ENCODE assay signal across 9 cellular contexts in genomic region chr13:42883771-42884170, GRCh38.
DNase-seq lines count a peak whose midpoint lies in the region; ATAC-seq, FAIRE-seq and TF ChIP-seq lines count a peak whose summit lies in the region.
"Had no signal": no experiment of that assay in that cellular context is flagged by ENCODE, and none has a peak within 500 bp of the region (broad histone marks: within the 10 kb centered on the region; RNA-seq: fewer than 3 reads in every experiment).

No MANE protein-coding gene starts in this region.

- H3K27ac Mint-ChIP-seq in natural killer cell = peak overlapping the region in 1 of 2 donors; percentile 17

- CTCF ChIA-PET in HepG2 (lab: Yijun Ruan, JAX; ENCODE audit: low intra/inter-chr PET ratio, low total read pairs) = no interaction called here

- intact Hi-C loops in natural killer cell (cut with micrococcal nuclease) = no loop called here
- intact Hi-C loops in HepG2 (cut with micrococcal nuclease; ENCODE audit: unreplicated experiment) = no loop called here

- H3K4me3 Mint-ChIP-seq in natural killer cell = no peak overlapping the region

- no peaks in the 10 kb centered on the region for H3K36me3 ChIP-seq in HepG2 (replicated peaks in 1 of 2; ENCODE audit: control insufficient read depth in 1 of 2, insufficient read depth in 2 of 2, low read length in 2 of 2)

- H2AFZ ChIP-seq in HepG2 (ENCODE audit: low read length) = no peak overlapping the region

- H3K4me2 ChIP-seq in HepG2 (ENCODE audit: low read depth, low read length) = no peak overlapping the region

- peak; percentile 79 for DNase-seq in DMS153 (lab: John Stamatoyannopoulos, UW)
- DNase-seq in M059J (ENCODE audit: low read depth) = peak; percentile 80
- DNase-seq in kidney glomerular epithelial cell (lab: John Stamatoyannopoulos, UW) = peak; percentile 2
- DNase-seq in SW 1271 (lab: John Stamatoyannopoulos, UW) = no peak
- DNase-seq in H54 (ENCODE audit: insufficient read length, low spot score) = no peak
- DNase-seq in natural killer cell = no peak
- DNase-seq in HepG2 (ENCODE audit: low spot score) = no peak
- DNase-seq: T-helper 9 cell had no signal

- no peak for FAIRE-seq in H54 (lab: Jason Lieb, UNC)
- no peak for FAIRE-seq in HepG2 (lab: Jason Lieb, UNC)

- TF ChIP-seq EP300 in HepG2 (IDR thresholded peaks at IDR 0.05; ENCODE audit: low read depth in 2 of 2, low read length in 2 of 2) (no peak), HepG2 (CRISPR knock-in tag; IDR thresholded peaks at IDR 0.05; ENCODE audit: borderline replicate concordance) (no peak)

- POLR2A ChIA-PET in HepG2 (lab: Yijun Ruan, JAX) = no interaction called here

- H3K79me2 ChIP-seq in HepG2 (ENCODE audit: insufficient read depth, low read length) = no peaks in the 10 kb centered on the region

- no peaks in the 10 kb centered on the region for H3K9me3 Mint-ChIP-seq in natural killer cell

- no peak for TF ChIP-seq RAD21 in HepG2 (CRISPR knock-in tag; IDR thresholded peaks at IDR 0.05)

- H3K9ac ChIP-seq in HepG2 (ENCODE audit: insufficient read depth, low read depth, low read length) = no peak overlapping the region

- H3K9me3 ChIP-seq in HepG2 (ENCODE audit: low read length) = no peaks in the 10 kb centered on the region

- TF ChIP-seq POLR2A in H54 (IDR thresholded peaks at IDR 0.05; ENCODE audit: low read depth, low read length) (no peak), HepG2 (IDR thresholded peaks at IDR 0.05; ENCODE audit: insufficient read depth in 1 of 2, low read depth in 2 of 2, low read length in 2 of 2) (no peak)

- no peaks in the 10 kb centered on the region for H3K27me3 ChIP-seq in HepG2 (ENCODE audit: control insufficient read depth in 1 of 2, insufficient read depth in 2 of 2, low read length in 2 of 2)

- peaks cover 9% of the 10 kb centered on the region in 2 donors for H3K27me3 Mint-ChIP-seq in natural killer cell (ENCODE audit: low read depth in 2 of 2)

- ATAC-seq in natural killer cell (no peak), HepG2 (no peak)

- WGBS in HepG2 (ENCODE audit: low lambda C conversion rate) = 7% methylated on average over 4 of the region's 4 CpGs

- no peaks in the 10 kb centered on the region for H4K20me1 ChIP-seq in HepG2 (ENCODE audit: insufficient read depth, low read length)

- H3K27ac ChIP-seq in VCaP = peak overlapping the region; percentile 74
- no peak overlapping the region for H3K27ac ChIP-seq in HepG2 (ENCODE audit: extremely low read length, insufficient read depth, low read length)

- H3K36me3 Mint-ChIP-seq in natural killer cell = no peaks in the 10 kb centered on the region

- H3K4me1 ChIP-seq in HepG2 (ENCODE audit: insufficient read depth, low read length) = no peaks in the 10 kb centered on the region

- in situ Hi-C loops in HepG2 (cut with HindIII; ENCODE audit: extremely low pct_ligation_motif_present, low pct_unique_long_range_greater_than_20kb) = no loop called here

- TF ChIP-seq CTCF in VCaP (conservative IDR thresholded peaks at IDR 0.05) = peak; percentile 80
- no peak for TF ChIP-seq CTCF in natural killer cell (IDR thresholded peaks at IDR 0.05)
- no peak for TF ChIP-seq CTCF in HepG2 (CRISPR knock-in tag; IDR thresholded peaks at IDR 0.05)

- H3K4me1 Mint-ChIP-seq in natural killer cell = peaks cover 14% of the 10 kb centered on the region in 2 donors

- no peak overlapping the region for H3K4me3 ChIP-seq in HepG2 (replicated peaks in 1 of 3; ENCODE audit: insufficient read depth in 1 of 3, low read depth in 2 of 3, low read length in 3 of 3)

- no TSS peak for BruUV-seq in HepG2 (replicated peaks; lab: Mats Ljungman, UMichigan)

TF ChIP-seq in HepG2, 621 proteins besides CTCF, POLR2A, EP300 and RAD21:
- TF ChIP-seq GATA4 (IDR thresholded peaks at IDR 0.05; ENCODE audit: borderline replicate concordance, low read depth) (no peak), ZNF44 (CRISPR knock-in tag; IDR thresholded peaks at IDR 0.05) (no peak), UBTF (CRISPR knock-in tag; IDR thresholded peaks at IDR 0.05) (no peak), ZC3H13 (CRISPR knock-in tag; IDR thresholded peaks at IDR 0.05) (no peak), NFKB2 (CRISPR knock-in tag; IDR thresholded peaks at IDR 0.05; ENCODE audit: borderline replicate concordance) (no peak), HINFP (CRISPR knock-in tag; IDR thresholded peaks at IDR 0.05; ENCODE audit: low read depth) (no peak), NR0B2 (CRISPR knock-in tag; IDR thresholded peaks at IDR 0.05) (no peak), AGO1 (IDR thresholded peaks at IDR 0.05; ENCODE audit: low read depth, low read length, poor library complexity, severe bottlenecking) (no peak), NBN (conservative IDR thresholded peaks at IDR 0.05) (no peak), FOSL2 (CRISPR knock-in tag; IDR thresholded peaks at IDR 0.05) (no peak), MAFK (conservative IDR thresholded peaks at IDR 0.05 in 1 of 2, IDR thresholded peaks at IDR 0.05 in 1 of 2; ENCODE audit: low read length in 2 of 2) (no peak), SP140L (CRISPR knock-in tag; IDR thresholded peaks at IDR 0.05; ENCODE audit: borderline replicate concordance) (no peak), ZNF552 (CRISPR knock-in tag; IDR thresholded peaks at IDR 0.05; ENCODE audit: borderline replicate concordance) (no peak), ZNF274 (CRISPR knock-in tag; IDR thresholded peaks at IDR 0.05) (no peak), ZNF660 (CRISPR knock-in tag; IDR thresholded peaks at IDR 0.05; ENCODE audit: borderline replicate concordance, low read depth) (no peak), AGO2 (optimal IDR thresholded peaks at IDR 0.05; ENCODE audit: low read depth, low read length) (no peak), SMYD3 (CRISPR knock-in tag; IDR thresholded peaks at IDR 0.05) (no peak), HIVEP1 (CRISPR knock-in tag; IDR thresholded peaks at IDR 0.05) (no peak), CSRNP2 (CRISPR knock-in tag; conservative IDR thresholded peaks at IDR 0.05; ENCODE audit: low read depth) (no peak)

Comparison
In these comparisons a context has a peak if more than half of its experiments do, and no peak if none do; other contexts are left out.
1. DNase-seq: peak in DMS153 (single experiment), M059J (single experiment) and kidney glomerular epithelial cell (single experiment); none in SW 1271 (0 of 2), H54 (single experiment), natural killer cell (single experiment) and HepG2 (single experiment).